In the genomic region with DNA sequence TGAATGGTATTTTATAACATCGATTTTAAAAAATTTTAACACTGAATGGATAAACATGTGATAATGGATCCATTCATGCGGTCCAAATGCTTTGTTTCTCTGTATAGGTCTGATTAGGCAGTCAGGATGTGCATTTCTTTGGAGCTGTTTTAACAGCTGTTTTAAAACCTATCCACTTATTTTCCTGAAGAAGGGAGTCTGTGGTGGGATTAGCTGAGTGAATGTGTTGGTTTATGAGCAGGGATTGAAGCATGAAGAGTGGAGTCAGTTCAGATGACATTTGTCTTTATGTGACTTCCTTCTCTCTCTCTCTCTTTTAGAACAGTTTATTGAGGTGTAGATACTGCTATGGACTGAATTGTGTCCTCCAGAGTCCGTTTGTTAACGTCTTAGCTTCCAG, we compare ENCODE assay signal across 28 cellular contexts. TPM values are rescaled to one million over a fixed set of nuclear protein-coding genes. Genes with fewer than 3 reads are reported as not detected.
DNase-seq lines count a peak whose midpoint lies in the region; ATAC-seq, FAIRE-seq and TF ChIP-seq lines count a peak whose summit lies in the region.
"Had no signal": no experiment of that assay in that cellular context is flagged by ENCODE, and none has a peak within 500 bp of the region (broad histone marks: within the 10 kb centered on the region; RNA-seq: fewer than 3 reads in every experiment).

No MANE protein-coding gene starts in this region.

- peak overlapping the region; percentile 4; the same call in 1 of the 2 replicates for H2AK5ac ChIP-seq in IMR-90 (ENCODE audit: low read depth, low read length)

- H3K4me2 ChIP-seq in IMR-90 (ENCODE audit: low read depth, low read length), result no peak overlapping the region
- no peak overlapping the region for H3K4me2 ChIP-seq in endothelial cell of umbilical vein (ENCODE audit: insufficient read depth, low read length)
- H3K4me2 ChIP-seq: A549; BLaER1 treated with 17β-estradiol and CSF1 and Interleukin-3, amounts not matched to agents 10 nM and 100 nM had no signal

- 0 out of 4 replicates have a peak overlapping the region, but pooled peaks of 1 of the 2 experiments have one; percentile 20 for H4K8ac ChIP-seq in IMR-90 (ENCODE audit: low read depth in 2 of 2, low read length in 2 of 2)

- H3K27ac ChIP-seq in IMR-90 (ENCODE audit: insufficient read depth, low read length) (no peak overlapping the region), SJCRH30 (peak overlapping the region; percentile 98), endothelial cell of umbilical vein (ENCODE audit: insufficient read depth, low read depth, low read length) (no peak overlapping the region)
- H3K27ac ChIP-seq: BLaER1 treated with 17β-estradiol and CSF1 and Interleukin-3, amounts not matched to agents 10 nM and 100 nM had no signal

- no peak for FAIRE-seq in endothelial cell of umbilical vein (lab: Jason Lieb, UNC)
- FAIRE-seq: A549, D721Med, GM12878, GM19239, H1 had no signal

- no peak overlapping the region for H3K56ac ChIP-seq in IMR-90 (ENCODE audit: extremely low read depth, insufficient read depth, low read length)

- CTCF ChIA-PET in IMR-90 (lab: Yijun Ruan, JAX) (no interaction called here), endothelial cell of umbilical vein (lab: Charles Lee) (interaction anchor here (0.5 kb wide), 1 partner anchor 948 kb away, joined by 4 read pairs; no protein-coding TSS in a partner anchor)

- TF ChIP-seq CTCF in IMR-90 (conservative IDR thresholded peaks at IDR 0.05; ENCODE audit: low read depth, low read length) (no peak), endothelial cell of umbilical vein (IDR thresholded peaks at IDR 0.05; ENCODE audit: extremely low read depth in 1 of 2, insufficient read depth in 1 of 2, low read depth in 1 of 2, low read length in 2 of 2) (no peak), nephron (IDR thresholded peaks at IDR 0.05; ENCODE audit: unreplicated experiment in 3 of 3) (no peak)

- dilution Hi-C loops in IMR-90 (cut with HindIII; ENCODE audit: low sequenced_read_pairs, unreplicated experiment), result no loop called here
- dilution Hi-C loops in endothelial cell of umbilical vein (cut with MboI; ENCODE audit: extremely low pct_ligation_motif_present, low sequenced_read_pairs), result no loop called here

- H3K4me3 Mint-ChIP-seq in nephron, result no peak overlapping the region
- H3K4me3 Mint-ChIP-seq: CD14-positive monocyte; CD4-positive, alpha-beta T cell; CD8-positive, alpha-beta memory T cell had no signal

- H3K4ac ChIP-seq in IMR-90 (ENCODE audit: low read depth, low read length), result peak overlapping the region; percentile 0; the same call in 1 of the 2 replicates

- peaks cover 12% of the 10 kb centered on the region for H3K9me3 Mint-ChIP-seq in nephron

- H4K20me1 ChIP-seq in IMR-90 (ENCODE audit: insufficient read depth, low read length) (no peaks in the 10 kb centered on the region), endothelial cell of umbilical vein (replicated peaks; ENCODE audit: control insufficient read depth, extremely low read depth, insufficient read depth, low read length) (no peaks in the 10 kb centered on the region)
- H4K20me1 ChIP-seq: BLaER1 treated with 17β-estradiol and CSF1 and Interleukin-3, amounts not matched to agents 10 nM and 100 nM had no signal

- H3K27me3 Mint-ChIP-seq in nephron (ENCODE audit: low read depth), result peaks cover 4% of the 10 kb centered on the region

- H3K79me1 ChIP-seq in IMR-90 (ENCODE audit: low read depth in 1 of 2, low read length in 2 of 2), result peaks cover 0 to 12% of the 10 kb centered on the region in 2 experiments; a peak in 2 of 4 replicates

- DNase-seq in IMR-90, result no peak
- peak; percentile 61 to 92 for DNase-seq in SJCRH30
- DNase-seq in endothelial cell of umbilical vein (ENCODE audit: low read depth, low spot score), result peak; percentile 21
- no peak for DNase-seq in activated CD4-positive, alpha-beta T cell treated with anti-CD3 and anti-CD28 coated beads, Interleukin-2, amount 50 U/mL, for 48 hours
- DNase-seq in ureter (ENCODE audit: low spot score), result no peak
- DNase-seq in stimulated activated CD4-positive, alpha-beta T cell treated with anti-CD3 and anti-CD28 coated beads, Interleukin-2, amount 100 ng/mL, for 48 hours, result no peak
- no peak for DNase-seq in activated CD8-positive, alpha-beta memory T cell treated with anti-CD3 and anti-CD28 coated beads, Interleukin-2, amount 50 U/mL, for 48 hours
- DNase-seq: 8988T; ACHN; AML-193; BE2C; CD4-positive, alpha-beta T cell; CD8-positive, alpha-beta memory T cell; DMS 273 treated with DMSO at 0.1 percent for 48 hours; DMS79; EL; GDM1; GM23248; H7; HCEC 1CT had no signal

- H2AFZ ChIP-seq in IMR-90 (replicated peaks; ENCODE audit: low read length, poor library complexity), result no peak overlapping the region
- no peak overlapping the region for H2AFZ ChIP-seq in endothelial cell of umbilical vein (ENCODE audit: low read depth, low read length)

- no peak overlapping the region for H2AK9ac ChIP-seq in IMR-90 (replicated peaks; ENCODE audit: low read depth, low read length, poor library complexity)

- H3K9me1 ChIP-seq in IMR-90 (ENCODE audit: insufficient read depth, low read length), result peaks cover 6% of the 10 kb centered on the region
- H3K9me1 ChIP-seq in endothelial cell of umbilical vein (replicated peaks; ENCODE audit: control insufficient read depth, extremely low read depth, insufficient read depth, low read length), result no peaks in the 10 kb centered on the region

- peak overlapping the region; percentile 66 for H2BK120ac ChIP-seq in IMR-90 (ENCODE audit: low read depth, low read length)

- no peaks in the 10 kb centered on the region for H3K79me2 ChIP-seq in endothelial cell of umbilical vein (ENCODE audit: control insufficient read depth, insufficient read depth, low read length)

- H3K4me1 ChIP-seq in IMR-90 (ENCODE audit: control insufficient read depth, insufficient read depth, low read length) (peaks cover 5% of the 10 kb centered on the region), SJCRH30 (peaks cover 39% of the 10 kb centered on the region), endothelial cell of umbilical vein (ENCODE audit: control insufficient read depth, extremely low read depth, insufficient read depth, low read length) (peaks cover 13% of the 10 kb centered on the region)
- H3K4me1 ChIP-seq: BE2C; BLaER1 treated with 17β-estradiol and CSF1 and Interleukin-3, amounts not matched to agents 10 nM and 100 nM had no signal

- in situ Hi-C loops in IMR-90 (cut with MboI; ENCODE audit: low sequenced_read_pairs), result no loop called here

- intact Hi-C loops in IMR-90 (cut with micrococcal nuclease), result loop anchor here (5.0 kb wide), 1 partner anchor 35 kb away; no protein-coding TSS in a partner anchor
- intact Hi-C loops in endothelial cell of umbilical vein (cut with micrococcal nuclease), result no loop called here

- POLR2A ChIA-PET in IMR-90 (lab: Charles Lee; ENCODE audit: unreplicated experiment), result no interaction called here
- POLR2A ChIA-PET in endothelial cell of umbilical vein (lab: Charles Lee), result no interaction called here

- peak overlapping the region; percentile 4; the same call in 1 of the 2 replicates for H3K23ac ChIP-seq in IMR-90 (ENCODE audit: low read depth, low read length)

- BruUV-seq in IMR-90 (replicated peaks; lab: Mats Ljungman, UMichigan) (no TSS peak), endothelial cell of umbilical vein (replicated peaks; lab: Mats Ljungman, UMichigan) (no TSS peak)

- H3K9me3 ChIP-seq in IMR-90 (ENCODE audit: control insufficient read depth, insufficient read depth, low read length) (0 out of 2 replicates have a peak, but pooled peaks cover 2% of the 10 kb centered on the region), SJCRH30 (replicated peaks) (peaks cover 8% of the 10 kb centered on the region; the same call in 1 of the 2 replicates), endothelial cell of umbilical vein (replicated peaks; ENCODE audit: control insufficient read depth, insufficient read depth, low read length) (no peaks in the 10 kb centered on the region)
- H3K9me3 ChIP-seq: BE2C had no signal

- H3K27ac Mint-ChIP-seq in nephron, result peak overlapping the region; percentile 23 to 46 (median 45)
- H3K27ac Mint-ChIP-seq: CD14-positive monocyte; CD4-positive, alpha-beta T cell; CD8-positive, alpha-beta memory T cell had no signal

- H3K36me3 Mint-ChIP-seq in nephron (ENCODE audit: low read depth), result peaks cover 19% of the 10 kb centered on the region
- H3K36me3 Mint-ChIP-seq: CD14-positive monocyte had no signal

- no peak overlapping the region for H4K5ac ChIP-seq in IMR-90 (ENCODE audit: low read depth, low read length)

- H3K18ac ChIP-seq in IMR-90 (ENCODE audit: low read depth, low read length), result no peak overlapping the region; the same call in 1 of the 2 replicates

- H2BK15ac ChIP-seq in IMR-90 (ENCODE audit: low read depth, low read length), result no peak overlapping the region; the same call in 2 of the 3 replicates

- no peak overlapping the region for H3K9ac ChIP-seq in IMR-90 (ENCODE audit: low read depth, low read length)
- H3K9ac ChIP-seq in endothelial cell of umbilical vein (replicated peaks; ENCODE audit: extremely low read depth, insufficient read depth, low read length), result no peak overlapping the region
- H3K9ac ChIP-seq: BLaER1 treated with 17β-estradiol and CSF1 and Interleukin-3, amounts not matched to agents 10 nM and 100 nM; GM23248 had no signal

- no peak for TF ChIP-seq RAD21 in IMR-90 (IDR thresholded peaks at IDR 0.05; ENCODE audit: low read length)

- no CpG with 5 or more reads among the region's 4 CpGs for WGBS in IMR-90 (ENCODE audit: extremely low coverage in 2 of 2, insufficient read length in 1 of 2), 2 experiments

- H3K4me3 ChIP-seq in IMR-90 (ENCODE audit: insufficient read depth, low read depth, low read length), result no peak overlapping the region
- no peak overlapping the region for H3K4me3 ChIP-seq in SJCRH30
- no peak overlapping the region for H3K4me3 ChIP-seq in endothelial cell of umbilical vein (replicated peaks in 1 of 3; ENCODE audit: insufficient read depth in 1 of 3, low read depth in 1 of 3, low read length in 3 of 3)
- H3K4me3 ChIP-seq: A549; BLaER1 treated with 17β-estradiol and CSF1 and Interleukin-3, amounts not matched to agents 10 nM and 100 nM; GM12878; GM23248 had no signal

- ATAC-seq in IMR-90 (ENCODE audit: low read depth), result no peak
- ATAC-seq: A549, GM12878 had no signal

- peaks cover 23% of the 10 kb centered on the region for H3K4me1 Mint-ChIP-seq in nephron
- H3K4me1 Mint-ChIP-seq: CD14-positive monocyte; CD8-positive, alpha-beta memory T cell had no signal

- H3K27me3 ChIP-seq in IMR-90 (ENCODE audit: control insufficient read depth, insufficient read depth, low read length) (no peaks in the 10 kb centered on the region), SJCRH30 (no peaks in the 10 kb centered on the region), endothelial cell of umbilical vein (ENCODE audit: control insufficient read depth in 2 of 2, insufficient read depth in 2 of 2, low read length in 2 of 2) (no peaks in the 10 kb centered on the region)
- H3K27me3 ChIP-seq: BE2C; BLaER1 treated with 17β-estradiol and CSF1 and Interleukin-3, amounts not matched to agents 10 nM and 100 nM had no signal

- H3K36me3 ChIP-seq in IMR-90 (ENCODE audit: control insufficient read depth, insufficient read depth, low read length) (peaks cover 11% of the 10 kb centered on the region), SJCRH30 (no peaks in the 10 kb centered on the region), endothelial cell of umbilical vein (ENCODE audit: control insufficient read depth in 2 of 2, extremely low read depth in 1 of 2, insufficient read depth in 2 of 2, low read length in 2 of 2) (no peaks in the 10 kb centered on the region)
- H3K36me3 ChIP-seq: BE2C; BLaER1 treated with 17β-estradiol and CSF1 and Interleukin-3, amounts not matched to agents 10 nM and 100 nM had no signal

- TF ChIP-seq POLR2A in IMR-90 (IDR thresholded peaks at IDR 0.05; ENCODE audit: low read depth, low read length) (no peak), endothelial cell of umbilical vein (IDR thresholded peaks at IDR 0.05; ENCODE audit: low read depth, low read length) (no peak)

- peak overlapping the region; percentile 17 for H2BK5ac ChIP-seq in IMR-90 (ENCODE audit: low read depth, low read length, poor library complexity, severe bottlenecking)

- no peak overlapping the region for H3K14ac ChIP-seq in IMR-90 (replicated peaks; ENCODE audit: low read depth, low read length)

- H4K91ac ChIP-seq in IMR-90 (ENCODE audit: insufficient read depth, low read depth, low read length), result no peak overlapping the region

- peak overlapping the region; percentile 57 for H2BK20ac ChIP-seq in IMR-90 (ENCODE audit: low read depth, low read length)

RNA-seq across cellular contexts. Expression of a gene that starts 37.7 kb away (rescaled TPM):
- 30.8 and 33.5 TPM in 2 replicates for total RNA-seq in IMR-90 (2012; rRNA removed)
- polyA plus RNA-seq in IMR-90 (2012; rRNA removed), result 43.3 and 47.9 TPM in 2 replicates
- polyA plus RNA-seq in IMR-90 (2012; cell fraction: cytosol; rRNA removed), result 19.6 and 26.2 TPM in 2 replicates
- 11.9 and 45.6 TPM in 2 replicates for polyA plus RNA-seq in IMR-90 (2012; cell fraction: nucleus; rRNA removed; ENCODE audit: low replicate concordance)
- total RNA-seq in SJCRH30 (2014; rRNA removed; shearing (Covaris generic)), result 16.7 and 17.9 TPM in 2 replicates
- 1.5 and 1.7 TPM in 2 replicates for total RNA-seq in endothelial cell of umbilical vein
- 2.4 and 2.6 TPM in 2 replicates for polyA plus RNA-seq in endothelial cell of umbilical vein
- 2.5 and 2.8 TPM in 2 replicates for polyA plus RNA-seq in endothelial cell of umbilical vein (2011; cell fraction: cytosol; rRNA removed)
- 3.5 and 3.6 TPM in 2 replicates for polyA plus RNA-seq in endothelial cell of umbilical vein (2011; cell fraction: nucleus; rRNA removed)
- polyA plus RNA-seq in endothelial cell of umbilical vein (2012), result 1.7 and 2.4 TPM in 2 replicates
- polyA minus RNA-seq in endothelial cell of umbilical vein, result 2.0 and 2.6 TPM in 2 replicates
- polyA minus RNA-seq in endothelial cell of umbilical vein (2011; cell fraction: cytosol; rRNA and poly(A)+ RNA removed), result 2.2 TPM
- 0.82 and 1.3 TPM in 2 replicates for polyA minus RNA-seq in endothelial cell of umbilical vein (2011; cell fraction: nucleus; rRNA and poly(A)+ RNA removed)
- total RNA-seq in ureter, result 13.3 TPM
- total RNA-seq: CD4-positive, alpha-beta T cell had no signal
- polyA plus RNA-seq: CD14-positive monocyte; CD8-positive, alpha-beta memory T cell had no signal

RNA-seq across cellular contexts. Expression of a gene that starts 46.7 kb away (rescaled TPM):
- total RNA-seq in IMR-90 (2012; rRNA removed), result 14.0 and 24.2 TPM in 2 replicates
- 11.5 and 14.7 TPM in 2 replicates for polyA plus RNA-seq in IMR-90 (2012; rRNA removed)
- 2.8 and 3.1 TPM in 2 replicates for polyA plus RNA-seq in IMR-90 (2012; cell fraction: cytosol; rRNA removed)
- 3.7 and 20.5 TPM in 2 replicates for polyA plus RNA-seq in IMR-90 (2012; cell fraction: nucleus; rRNA removed; ENCODE audit: low replicate concordance)
- total RNA-seq in SJCRH30 (2014; rRNA removed; shearing (Covaris generic)), result 56.2 and 57.3 TPM in 2 replicates
- 35.1 and 36.8 TPM in 2 replicates for total RNA-seq in endothelial cell of umbilical vein
- 13.8 and 17.6 TPM in 2 replicates for polyA plus RNA-seq in endothelial cell of umbilical vein
- 16.5 and 18.1 TPM in 2 replicates for polyA plus RNA-seq in endothelial cell of umbilical vein (2011; cell fraction: cytosol; rRNA removed)
- polyA plus RNA-seq in endothelial cell of umbilical vein (2011; cell fraction: nucleus; rRNA removed), result 29.0 and 40.9 TPM in 2 replicates
- 27.8 and 35.9 TPM in 2 replicates for polyA plus RNA-seq in endothelial cell of umbilical vein (2012)
- 17.9 and 18.1 TPM in 2 replicates for polyA minus RNA-seq in endothelial cell of umbilical vein
- polyA minus RNA-seq in endothelial cell of umbilical vein (2011; cell fraction: cytosol; rRNA and poly(A)+ RNA removed), result 13.5 TPM
- polyA minus RNA-seq in endothelial cell of umbilical vein (2011; cell fraction: nucleus; rRNA and poly(A)+ RNA removed), result 21.6 and 31.0 TPM in 2 replicates
- total RNA-seq in ureter, result 24.9 TPM

RNA-seq across cellular contexts. Expression of a gene that starts 52.0 kb away (rescaled TPM):
- total RNA-seq in IMR-90 (2012; rRNA removed) (33.3 and 34.2 TPM in 2 replicates), endothelial cell of umbilical vein (13.4 and 15.6 TPM in 2 replicates), ureter (22.0 TPM)
- polyA plus RNA-seq in IMR-90 (2012; rRNA removed) (10.7 and 12.0 TPM in 2 replicates), endothelial cell of umbilical vein (5.4 and 6.0 TPM in 2 replicates)
- polyA plus RNA-seq in IMR-90 (2012; cell fraction: cytosol; rRNA removed), result 2.1 and 2.8 TPM in 2 replicates
- polyA plus RNA-seq in IMR-90 (2012; cell fraction: nucleus; rRNA removed; ENCODE audit: low replicate concordance), result 3.9 and 35.5 TPM in 2 replicates
- 10.8 and 16.1 TPM in 2 replicates for total RNA-seq in SJCRH30 (2014; rRNA removed; shearing (Covaris generic))
- 5.9 and 7.3 TPM in 2 replicates for polyA plus RNA-seq in endothelial cell of umbilical vein (2011; cell fraction: cytosol; rRNA removed)
- 19.7 and 23.8 TPM in 2 replicates for polyA plus RNA-seq in endothelial cell of umbilical vein (2011; cell fraction: nucleus; rRNA removed)
- 11.2 and 11.7 TPM in 2 replicates for polyA plus RNA-seq in endothelial cell of umbilical vein (2012)
- 11.4 and 12.5 TPM in 2 replicates for polyA minus RNA-seq in endothelial cell of umbilical vein
- polyA minus RNA-seq in endothelial cell of umbilical vein (2011; cell fraction: cytosol; rRNA and poly(A)+ RNA removed), result 3.7 TPM
- polyA minus RNA-seq in endothelial cell of umbilical vein (2011; cell fraction: nucleus; rRNA and poly(A)+ RNA removed), result 14.1 and 18.8 TPM in 2 replicates

Comparison
In these comparisons a context has a peak if more than half of its experiments do, and no peak if none do; other contexts are left out.
1. DNase-seq: peak in SJCRH30 (2 of 2) and endothelial cell of umbilical vein (single experiment); none in IMR-90 (single experiment), activated CD4-positive, alpha-beta T cell treated with anti-CD3 and anti-CD28 coated beads, Interleukin-2, amount 50 U/mL, for 48 hours (0 of 2), ureter (single experiment), stimulated activated CD4-positive, alpha-beta T cell treated with anti-CD3 and anti-CD28 coated beads, Interleukin-2, amount 100 ng/mL, for 48 hours (0 of 2) and activated CD8-positive, alpha-beta memory T cell treated with anti-CD3 and anti-CD28 coated beads, Interleukin-2, amount 50 U/mL, for 48 hours (single experiment).